ENCODE assay signal across 17 cellular contexts in the genomic region with DNA sequence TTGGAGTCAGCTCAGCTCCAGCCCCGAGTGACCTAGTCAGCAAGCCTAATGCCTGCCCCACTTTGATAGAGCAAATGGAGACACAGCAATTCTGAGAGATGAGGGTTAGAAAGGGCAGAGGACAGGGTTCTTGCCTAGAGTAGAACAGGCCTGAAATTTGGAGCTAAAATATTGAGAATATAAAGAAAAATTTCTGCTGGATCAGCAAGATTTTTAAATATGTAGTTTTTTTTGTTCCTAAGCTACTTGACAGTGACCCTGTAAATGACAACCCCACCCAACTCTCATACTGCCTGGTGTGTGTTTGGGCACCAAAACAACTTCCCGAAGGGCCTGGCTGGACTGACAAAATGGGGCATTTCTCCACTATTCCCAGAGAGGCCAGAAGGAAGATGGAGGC. TPM values are rescaled to one million over a fixed set of nuclear protein-coding genes. Genes with fewer than 3 reads are reported as not detected.
A peak's percentile ranks its signal among the peaks of the same experiment; 100 is the strongest.
DNase-seq lines count a peak whose midpoint lies in the region; ATAC-seq, FAIRE-seq and TF ChIP-seq lines count a peak whose summit lies in the region.
"Had no signal": no experiment of that assay in that cellular context is flagged by ENCODE, and none has a peak within 500 bp of the region (broad histone marks: within the 10 kb centered on the region; RNA-seq: fewer than 3 reads in every experiment).

No MANE protein-coding gene starts in this region.

- no peak overlapping the region for H3K4me3 ChIP-seq in cardiac muscle cell
- no peak overlapping the region for H3K4me3 ChIP-seq in right atrium auricular region
- H3K4me3 ChIP-seq in IMR-90 (ENCODE audit: insufficient read depth, low read depth, low read length) = no peak overlapping the region

- H3K36me3 ChIP-seq in cardiac muscle cell (peaks cover 70% of the 10 kb centered on the region), right atrium auricular region (peaks cover 4% of the 10 kb centered on the region), IMR-90 (ENCODE audit: control insufficient read depth, insufficient read depth, low read length) (peaks cover 72% of the 10 kb centered on the region)

- no peak overlapping the region for H3K56ac ChIP-seq in IMR-90 (ENCODE audit: extremely low read depth, insufficient read depth, low read length)

- H3K4me1 ChIP-seq in cardiac muscle cell (ENCODE audit: low read depth) (no peaks in the 10 kb centered on the region), right atrium auricular region (peaks cover 0 to 4% of the 10 kb centered on the region in 2 donors), IMR-90 (ENCODE audit: control insufficient read depth, insufficient read depth, low read length) (no peaks in the 10 kb centered on the region)

- H2BK5ac ChIP-seq in IMR-90 (ENCODE audit: low read depth, low read length, poor library complexity, severe bottlenecking) = no peak overlapping the region

- H2AFZ ChIP-seq in IMR-90 (replicated peaks; ENCODE audit: low read length, poor library complexity) = no peak overlapping the region

- H2AK9ac ChIP-seq in IMR-90 (replicated peaks; ENCODE audit: low read depth, low read length, poor library complexity) = no peak overlapping the region

- no peak overlapping the region for H3K14ac ChIP-seq in IMR-90 (replicated peaks; ENCODE audit: low read depth, low read length)

- H3K9me3 ChIP-seq in cardiac muscle cell (ENCODE audit: low read depth) = no peaks in the 10 kb centered on the region
- no peaks in the 10 kb centered on the region for H3K9me3 ChIP-seq in right atrium auricular region
- H3K9me3 ChIP-seq in IMR-90 (ENCODE audit: control insufficient read depth, insufficient read depth, low read length) = no peaks in the 10 kb centered on the region

- no peak overlapping the region for H4K8ac ChIP-seq in IMR-90 (ENCODE audit: low read depth in 2 of 2, low read length in 2 of 2)

- no peak for FAIRE-seq in GM19239 (lab: Jason Lieb, UNC)

- H2BK15ac ChIP-seq in IMR-90 (ENCODE audit: low read depth, low read length) = no peak overlapping the region

- DNase-seq in cardiac muscle cell (ENCODE audit: low read depth in 1 of 2, low spot score in 1 of 2) (no peak), right atrium auricular region (ENCODE audit: low spot score) (no peak), IMR-90 (no peak), GM19239 (ENCODE audit: insufficient read length, low spot score) (no peak)
- no peak for DNase-seq in stimulated activated CD4-positive, alpha-beta T cell treated with anti-CD3 and anti-CD28 coated beads, Interleukin-2, amount 100 ng/mL, for 48 hours
- DNase-seq: AML-193, H9, Karpas-422, NCI-H1048, NCI-H1436, NCI-H1930, NCI-H345, NCI-H524 treated with DMSO at 0.1 percent for 48 hours, SHP77 treated with DMSO at 0.1 percent for 48 hours had no signal

- H3K79me1 ChIP-seq in IMR-90 (ENCODE audit: low read depth in 1 of 2, low read length in 2 of 2) = 0 out of 4 replicates have a peak, but pooled peaks cover 0 to 2% of the 10 kb centered on the region in 2 experiments

- no TSS peak for BruUV-seq in IMR-90 (replicated peaks; lab: Mats Ljungman, UMichigan)

- TF ChIP-seq POLR2A in IMR-90 (IDR thresholded peaks at IDR 0.05; ENCODE audit: low read depth, low read length) = no peak

- no peak overlapping the region for H4K5ac ChIP-seq in IMR-90 (ENCODE audit: low read depth, low read length)

- dilution Hi-C loops in IMR-90 (cut with HindIII; ENCODE audit: low sequenced_read_pairs, unreplicated experiment) = no loop called here

- peaks cover 2% of the 10 kb centered on the region for H3K27me3 Mint-ChIP-seq in brain

- intact Hi-C loops in IMR-90 (cut with micrococcal nuclease) = no loop called here

- no peaks in the 10 kb centered on the region for H3K27me3 ChIP-seq in cardiac muscle cell
- H3K27me3 ChIP-seq in right atrium auricular region = no peaks in the 10 kb centered on the region
- H3K27me3 ChIP-seq in IMR-90 (ENCODE audit: control insufficient read depth, insufficient read depth, low read length) = no peaks in the 10 kb centered on the region

- peaks cover 14% of the 10 kb centered on the region for H3K4me1 Mint-ChIP-seq in brain

- no peak for TF ChIP-seq CTCF in cardiac muscle cell (IDR thresholded peaks at IDR 0.05; ENCODE audit: low read depth, low read length)
- TF ChIP-seq CTCF in right atrium auricular region (IDR thresholded peaks at IDR 0.05) = no peak
- no peak for TF ChIP-seq CTCF in IMR-90 (conservative IDR thresholded peaks at IDR 0.05; ENCODE audit: low read depth, low read length)
- no peak for TF ChIP-seq CTCF in brain (conservative IDR thresholded peaks at IDR 0.05)

- ATAC-seq in IMR-90 (ENCODE audit: low read depth) = no peak
- ATAC-seq in SK-N-SH treated with all-trans-retinoic acid at 6 μM for 48 hours = no peak

- no peak overlapping the region for H3K18ac ChIP-seq in IMR-90 (ENCODE audit: low read depth, low read length)

- no peak overlapping the region for H2BK120ac ChIP-seq in IMR-90 (ENCODE audit: low read depth, low read length)

- no peak overlapping the region for H3K9ac ChIP-seq in IMR-90 (ENCODE audit: low read depth, low read length)

- H3K27ac Mint-ChIP-seq in brain = peak overlapping the region in 3 of 5 experiments; percentile 5 to 65 (median 56)

- CTCF ChIA-PET in IMR-90 (lab: Yijun Ruan, JAX) = interaction anchor here (1.6 kb wide), 1 partner anchor 12 kb away, joined by 4 read pairs; no protein-coding TSS in a partner anchor

- no peak overlapping the region for H4K91ac ChIP-seq in IMR-90 (ENCODE audit: insufficient read depth, low read depth, low read length)

- H3K4me3 Mint-ChIP-seq in brain = no peak overlapping the region
- H3K4me3 Mint-ChIP-seq: H9 had no signal

- no peak overlapping the region for H3K4me2 ChIP-seq in IMR-90 (ENCODE audit: low read depth, low read length)

- no peaks in the 10 kb centered on the region; the same call in 1 of the 2 replicates for H3K9me1 ChIP-seq in IMR-90 (ENCODE audit: insufficient read depth, low read length)

- in situ Hi-C loops in IMR-90 (cut with MboI; ENCODE audit: low sequenced_read_pairs) = no loop called here

- peak overlapping the region; percentile 57 for H3K27ac ChIP-seq in cardiac muscle cell
- no peak overlapping the region for H3K27ac ChIP-seq in right atrium auricular region
- H3K27ac ChIP-seq in IMR-90 (ENCODE audit: insufficient read depth, low read length) = no peak overlapping the region
- H3K27ac ChIP-seq: C4-2B had no signal

- H3K9me3 Mint-ChIP-seq in brain = no peaks in the 10 kb centered on the region
- H3K9me3 Mint-ChIP-seq: H9 had no signal

- no peaks in the 10 kb centered on the region for H4K20me1 ChIP-seq in IMR-90 (ENCODE audit: insufficient read depth, low read length)

- TF ChIP-seq RAD21 in IMR-90 (IDR thresholded peaks at IDR 0.05; ENCODE audit: low read length) = no peak

- POLR2A ChIA-PET in IMR-90 (lab: Charles Lee; ENCODE audit: unreplicated experiment) = no interaction called here

- H2AK5ac ChIP-seq in IMR-90 (ENCODE audit: low read depth, low read length) = no peak overlapping the region

- H2BK20ac ChIP-seq in IMR-90 (ENCODE audit: low read depth, low read length) = no peak overlapping the region

- no peak overlapping the region for H3K4ac ChIP-seq in IMR-90 (ENCODE audit: low read depth, low read length)

- no peak overlapping the region for H3K23ac ChIP-seq in IMR-90 (ENCODE audit: low read depth, low read length)

- H3K36me3 Mint-ChIP-seq in brain = peaks cover 51% of the 10 kb centered on the region

- WGBS in IMR-90 (ENCODE audit: extremely low coverage in 2 of 2, insufficient read length in 1 of 2), 2 experiments = 80% methylated on average over 1 of the region's 2 CpGs; no CpG with 5 or more reads in 1 of the 2 experiments

TF ChIP-seq in IMR-90, 13 proteins besides CTCF, POLR2A, EP300 and RAD21 (continues in another document):
- TF ChIP-seq MXI1 (IDR thresholded peaks at IDR 0.05; ENCODE audit: borderline replicate concordance, low read depth, low read length) (no peak), MAFK (IDR thresholded peaks at IDR 0.05; ENCODE audit: low read depth, low read length) (peak; percentile 93)
- TF ChIP-seq, protein P1, sequence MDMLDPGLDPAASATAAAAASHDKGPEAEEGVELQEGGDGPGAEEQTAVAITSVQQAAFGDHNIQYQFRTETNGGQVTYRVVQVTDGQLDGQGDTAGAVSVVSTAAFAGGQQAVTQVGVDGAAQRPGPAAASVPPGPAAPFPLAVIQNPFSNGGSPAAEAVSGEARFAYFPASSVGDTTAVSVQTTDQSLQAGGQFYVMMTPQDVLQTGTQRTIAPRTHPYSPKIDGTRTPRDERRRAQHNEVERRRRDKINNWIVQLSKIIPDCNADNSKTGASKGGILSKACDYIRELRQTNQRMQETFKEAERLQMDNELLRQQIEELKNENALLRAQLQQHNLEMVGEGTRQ (IDR thresholded peaks at IDR 0.05; ENCODE audit: low read depth, low read length) = no peak

TF ChIP-seq in SK-N-SH treated with all-trans-retinoic acid at 6 μM for 48 hours, 23 proteins besides CTCF, POLR2A, EP300 and RAD21 (continues in another document):
- no peak for TF ChIP-seq ISL1 (CRISPR knock-in tag; IDR thresholded peaks at IDR 0.05)
- no peak for TF ChIP-seq ARNTL (CRISPR knock-in tag; IDR thresholded peaks at IDR 0.05; ENCODE audit: borderline replicate concordance, low read depth)
- no peak for TF ChIP-seq ZNF565 (CRISPR knock-in tag; conservative IDR thresholded peaks at IDR 0.05; ENCODE audit: low read depth)
- no peak for TF ChIP-seq BACH2 (CRISPR knock-in tag; IDR thresholded peaks at IDR 0.05; ENCODE audit: borderline replicate concordance)
- no peak for TF ChIP-seq CSDC2 (CRISPR knock-in tag; IDR thresholded peaks at IDR 0.05)
- TF ChIP-seq SNAI2 (CRISPR knock-in tag; IDR thresholded peaks at IDR 0.05) = no peak
- TF ChIP-seq OSR1 (CRISPR knock-in tag; IDR thresholded peaks at IDR 0.05) = no peak
- TF ChIP-seq TCF4 (CRISPR knock-in tag; IDR thresholded peaks at IDR 0.05; ENCODE audit: borderline replicate concordance) = no peak
- no peak for TF ChIP-seq ESRRG (CRISPR knock-in tag; IDR thresholded peaks at IDR 0.05)

RNA-seq across cellular contexts. Expression of a gene that starts 26.7 kb away (rescaled TPM):
- total RNA-seq in cardiac muscle cell (7.4 and 11.3 TPM in 2 replicates), right atrium auricular region (10 to 100 TPM; 13.4 to 13.7 TPM), IMR-90 (2012; rRNA removed) (1.1 and 2.5 TPM in 2 replicates)
- polyA plus RNA-seq in cardiac muscle cell (7.4 and 21.5 TPM in 2 replicates), IMR-90 (2012; rRNA removed) (3.0 and 3.8 TPM in 2 replicates), brain (ENCODE audit: insufficient read depth, low read depth, low replicate concordance) (46.1 TPM)
- polyA plus RNA-seq in IMR-90 (2012; cell fraction: cytosol; rRNA removed) = 1.8 and 5.0 TPM in 2 replicates
- 2.9 and 8.1 TPM in 2 replicates for polyA plus RNA-seq in IMR-90 (2012; cell fraction: nucleus; rRNA removed; ENCODE audit: low replicate concordance)

RNA-seq across cellular contexts. Expression of a gene that starts 57.5 kb away (rescaled TPM):
- total RNA-seq in cardiac muscle cell (2.1 and 3.2 TPM in 2 replicates), right atrium auricular region (1 to 10 TPM; 3.4 to 4.0 TPM), IMR-90 (2012; rRNA removed) (1.4 TPM in 2 replicates)
- polyA plus RNA-seq in cardiac muscle cell (1.8 and 2.5 TPM in 2 replicates), IMR-90 (2012; rRNA removed) (3.5 and 5.8 TPM in 2 replicates), brain (ENCODE audit: insufficient read depth, low read depth, low replicate concordance) (16.6 TPM)
- 4.0 and 5.5 TPM in 2 replicates for polyA plus RNA-seq in IMR-90 (2012; cell fraction: cytosol; rRNA removed)
- 10.1 and 21.1 TPM in 2 replicates for polyA plus RNA-seq in IMR-90 (2012; cell fraction: nucleus; rRNA removed; ENCODE audit: low replicate concordance)
